Comparison of ENCODE assay signal across 2 cellular contexts in genomic region chr12:79063258-79063657, GRCh38.
A peak's percentile ranks its signal among the peaks of the same experiment; 100 is the strongest.
TF ChIP-seq lines count a peak whose summit lies in the region.

No MANE protein-coding gene starts in this region.

TF ChIP-seq in SK-N-SH, 30 proteins besides CTCF, POLR2A, EP300 and RAD21 (continued from another document):
- no peak for TF ChIP-seq RXRA (IDR thresholded peaks at IDR 0.05; ENCODE audit: borderline replicate concordance, low read depth)

TF ChIP-seq in endothelial cell of umbilical vein, 7 proteins besides CTCF, POLR2A, EP300 and RAD21 (continued from another document):
- TF ChIP-seq JUN (IDR thresholded peaks at IDR 0.05; ENCODE audit: borderline replicate concordance, insufficient read depth, insufficient read length, low read depth), result no peak
- TF ChIP-seq POLR2AphosphoS5 (IDR thresholded peaks at IDR 0.05; ENCODE audit: insufficient read depth, low read depth, low read length), result peak; percentile 28
- no peak for TF ChIP-seq MAX (IDR thresholded peaks at IDR 0.05; ENCODE audit: insufficient read depth, insufficient read length)
- no peak for TF ChIP-seq MYC (IDR thresholded peaks at IDR 0.05; ENCODE audit: low read depth, low read length)
- no peak for TF ChIP-seq FOS (IDR thresholded peaks at IDR 0.05; ENCODE audit: borderline replicate concordance, insufficient read depth, low read length)
TF ChIP-seq in endothelial cell of umbilical vein: peak in this region for 1.
